9 cellular contexts compared by ENCODE assay signal in the genomic region with DNA sequence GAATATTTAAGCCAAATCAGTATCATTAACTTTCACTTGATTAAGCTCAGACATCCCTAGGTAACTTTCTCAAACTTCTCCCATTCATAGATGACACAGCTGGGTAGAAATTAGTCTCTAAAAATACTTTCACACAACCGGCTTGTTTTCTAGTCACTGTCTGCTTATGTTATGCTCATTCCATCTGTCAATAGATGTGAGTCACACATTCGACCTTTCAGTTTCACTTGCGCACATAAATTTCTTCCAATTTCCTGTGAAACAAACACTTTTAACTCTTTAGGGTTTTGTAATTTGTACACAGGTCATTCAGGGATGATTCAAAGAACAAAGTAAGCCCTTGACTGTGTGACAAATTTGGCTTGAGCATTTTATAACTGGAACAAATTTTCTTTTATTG.
DNase-seq lines count a peak whose midpoint lies in the region; ATAC-seq and TF ChIP-seq lines count a peak whose summit lies in the region.
"Had no signal": no experiment of that assay in that cellular context is flagged by ENCODE, and none has a peak within 500 bp of the region (broad histone marks: within the 10 kb centered on the region; RNA-seq: fewer than 3 reads in every experiment).

No MANE protein-coding gene starts in this region.

- DNase-seq in DMS53 (lab: John Stamatoyannopoulos, UW), result peak; percentile 79
- DNase-seq in epithelial cell of esophagus (ENCODE audit: low read depth), result peak; percentile 81
- DNase-seq in NCI-H1092 (lab: John Stamatoyannopoulos, UW), result no peak
- DNase-seq in NCI-H1930 (lab: John Stamatoyannopoulos, UW), result no peak
- no peak for DNase-seq in upper lobe of left lung
- DNase-seq: DND-41 had no signal

- TF ChIP-seq CTCF in epithelial cell of esophagus (IDR thresholded peaks at IDR 0.05; ENCODE audit: insufficient read depth, low read depth, low read length, missing control alignments), result no peak
- no peak for TF ChIP-seq CTCF in upper lobe of left lung (IDR thresholded peaks at IDR 0.05)

- 31 to 44% methylated on average over 3 of the region's 3 CpGs for WGBS in upper lobe of left lung, 2 donors

- H3K36me3 ChIP-seq in upper lobe of left lung, result no peaks in the 10 kb centered on the region

- peak; percentile 96 for ATAC-seq in GM21423 (IDR thresholded peaks at IDR 0.05; ENCODE audit: unreplicated experiment)
- peak; percentile 87 for ATAC-seq in HG03457 (IDR thresholded peaks at IDR 0.05; ENCODE audit: unreplicated experiment)
- no peak for ATAC-seq in HG02870 (IDR thresholded peaks at IDR 0.05; ENCODE audit: unreplicated experiment)
- no peak for ATAC-seq in upper lobe of left lung (ENCODE audit: low FRiP score in 2 of 2)

- no peak for TF ChIP-seq EP300 in upper lobe of left lung (IDR thresholded peaks at IDR 0.05)

- H3K9me3 ChIP-seq in upper lobe of left lung, result no peaks in the 10 kb centered on the region

- H3K4me3 ChIP-seq in epithelial cell of esophagus (ENCODE audit: low read length) (no peak overlapping the region), upper lobe of left lung (no peak overlapping the region)

- no peak for TF ChIP-seq POLR2A in upper lobe of left lung (IDR thresholded peaks at IDR 0.05)

- H3K4me1 ChIP-seq in upper lobe of left lung, result no peaks in the 10 kb centered on the region

- no peaks in the 10 kb centered on the region for H3K27me3 ChIP-seq in upper lobe of left lung

- no peak overlapping the region for H3K27ac ChIP-seq in upper lobe of left lung

Comparison
In these comparisons a context has a peak if more than half of its experiments do, and no peak if none do; other contexts are left out.
1. DNase-seq: peak in DMS53 (single experiment) and epithelial cell of esophagus (single experiment); none in NCI-H1092 (single experiment), NCI-H1930 (0 of 2) and upper lobe of left lung (0 of 2).
2. ATAC-seq: peak in GM21423 (single experiment) and HG03457 (single experiment); none in HG02870 (single experiment) and upper lobe of left lung (0 of 2).